9 cellular contexts compared by ENCODE assay signal in genomic region chr9:37371565-37372464, GRCh38. TPM values are rescaled to one million over a fixed set of nuclear protein-coding genes. Genes with fewer than 3 reads are reported as not detected.
DNase-seq lines count a peak whose midpoint lies in the region; ATAC-seq, FAIRE-seq and TF ChIP-seq lines count a peak whose summit lies in the region.
"Had no signal": no experiment of that assay in that cellular context is flagged by ENCODE, and none has a peak within 500 bp of the region (broad histone marks: within the 10 kb centered on the region; RNA-seq: fewer than 3 reads in every experiment).

No MANE protein-coding gene starts in this region.

- no peak overlapping the region for H2AFZ ChIP-seq in H1 (ENCODE audit: low read length)

- no peak overlapping the region for H2BK5ac ChIP-seq in H1 (ENCODE audit: low read depth, low read length)

- no peak overlapping the region for H4K91ac ChIP-seq in H1 (replicated peaks; ENCODE audit: insufficient read length, low read length)

- no peak overlapping the region for H2BK120ac ChIP-seq in H1 (replicated peaks; ENCODE audit: low read depth, low read length)

- FAIRE-seq in H1 (lab: Jason Lieb, UNC) = no peak

- H3K79me1 ChIP-seq in H1 (ENCODE audit: low read depth, low read length) = no peaks in the 10 kb centered on the region

- H2BK20ac ChIP-seq in H1 (ENCODE audit: low read length) = 0 out of 2 replicates have a peak overlapping the region, but pooled peaks have one; percentile 43

- DNase-seq in GM12864 (ENCODE audit: low read depth) (peak; percentile 63), H1 (ENCODE audit: low read depth in 1 of 2, low spot score in 2 of 2) (no peak), NCI-H1417 treated with DMSO at 0.1 percent for 48 hours (lab: John Stamatoyannopoulos, UW) (no peak)
- no peak for DNase-seq in central memory CD4-positive, alpha-beta T cell

- H3K79me2 ChIP-seq in H1 (ENCODE audit: control insufficient read depth in 1 of 2, insufficient read depth in 2 of 2, low read length in 2 of 2) = no peaks in the 10 kb centered on the region

- H3K4me3 ChIP-seq in GM12864 (ENCODE audit: low read depth, low read length) (peak overlapping the region; percentile 11), H1 (ENCODE audit: extremely low read depth in 1 of 4, insufficient read depth in 2 of 4, low read depth in 3 of 4, low read length in 4 of 4) (no peak overlapping the region)
- H3K4me3 ChIP-seq: thoracic aorta had no signal

- 0 out of 2 replicates have a peak overlapping the region, but pooled peaks have one; percentile 35 for H4K8ac ChIP-seq in H1 (ENCODE audit: extremely low read depth, insufficient read depth, low read length)

- H3K9ac ChIP-seq in H1 (replicated peaks in 1 of 4; ENCODE audit: extremely low read depth in 1 of 4, low read depth in 3 of 4, low read length in 3 of 4) = no peak overlapping the region

- H3K23ac ChIP-seq in H1 (ENCODE audit: insufficient read length) = no peak overlapping the region

- H3K4me1 ChIP-seq in H1 (replicated peaks in 1 of 4; ENCODE audit: control insufficient read depth in 3 of 4, insufficient read depth in 4 of 4, low read length in 3 of 4) = 0 out of 7 replicates have a peak, but pooled peaks cover 0 to 2% (median 0%) of the 10 kb centered on the region in 4 experiments

- H3K36me3 ChIP-seq in H1 (ENCODE audit: control insufficient read depth in 2 of 4, insufficient read depth in 4 of 4, low read length in 3 of 4) = no peaks in the 10 kb centered on the region
- H3K36me3 ChIP-seq: thoracic aorta had no signal

- no peak for TF ChIP-seq POLR2A in H1 (IDR thresholded peaks at IDR 0.05; ENCODE audit: control extremely low read depth in 1 of 2, low read depth in 2 of 2, low read length in 2 of 2)

- ATAC-seq in GM21381 (IDR thresholded peaks at IDR 0.05; ENCODE audit: unreplicated experiment) (peak; percentile 16), HG03457 (IDR thresholded peaks at IDR 0.05; ENCODE audit: unreplicated experiment) (peak; percentile 15), GM19328 (IDR thresholded peaks at IDR 0.05; ENCODE audit: unreplicated experiment) (no peak), GM19351 (IDR thresholded peaks at IDR 0.05; ENCODE audit: unreplicated experiment) (no peak)

- H2BK12ac ChIP-seq in H1 (ENCODE audit: low read depth, low read length) = no peak overlapping the region

- no peak overlapping the region for H4K5ac ChIP-seq in H1 (ENCODE audit: insufficient read length, low read depth, low read length)

- TF ChIP-seq CTCF in GM12864 (IDR thresholded peaks at IDR 0.05; ENCODE audit: low read depth, low read length, missing control alignments) (no peak), H1 (IDR thresholded peaks at IDR 0.05; ENCODE audit: control extremely low read depth in 1 of 3, insufficient read depth in 1 of 3, low read depth in 1 of 3, low read length in 3 of 3) (no peak)

- no peak overlapping the region for H3K4me2 ChIP-seq in H1 (ENCODE audit: insufficient read depth in 1 of 2, low read depth in 2 of 2, low read length in 2 of 2)

- H3K14ac ChIP-seq in H1 (ENCODE audit: insufficient read length) = no peak overlapping the region

- no peak overlapping the region for H3K4ac ChIP-seq in H1 (replicated peaks; ENCODE audit: insufficient read length, low read depth, low read length)

- H4K20me1 ChIP-seq in H1 (replicated peaks in 1 of 2; ENCODE audit: control insufficient read depth in 1 of 2, insufficient read depth in 2 of 2, low read length in 2 of 2) = no peaks in the 10 kb centered on the region

- POLR2A ChIA-PET in H1 (lab: Charles Lee; ENCODE audit: partially characterized antibody) = no interaction called here

- H2BK15ac ChIP-seq in H1 (ENCODE audit: low read length) = 0 out of 2 replicates have a peak overlapping the region, but pooled peaks have one; percentile 61

- no peaks in the 10 kb centered on the region for H3K9me3 ChIP-seq in H1 (ENCODE audit: insufficient read depth in 2 of 2, low read depth in 1 of 2, low read length in 1 of 2)
- H3K9me3 ChIP-seq: thoracic aorta had no signal

- no peaks in the 10 kb centered on the region; the same call in 1 of the 2 replicates for H3K23me2 ChIP-seq in H1 (ENCODE audit: low read depth, low read length)

- no peak overlapping the region for H3K27ac ChIP-seq in H1 (ENCODE audit: low read depth, low read length)
- H3K27ac ChIP-seq: thoracic aorta had no signal

- no peaks in the 10 kb centered on the region for H3K27me3 ChIP-seq in H1 (replicated peaks in 1 of 4; ENCODE audit: control insufficient read depth in 3 of 4, extremely low read depth in 1 of 4, insufficient read depth in 3 of 4, low read length in 3 of 4)

- H2AK5ac ChIP-seq in H1 (ENCODE audit: low read depth, low read length) = no peak overlapping the region

- no peak overlapping the region for H3K18ac ChIP-seq in H1 (ENCODE audit: extremely low read depth, low read length)

- CTCF ChIA-PET in H1 (lab: Charles Lee; ENCODE audit: partially characterized antibody) = interaction anchor here (0.9 to 1.7 kb wide), 4 partner anchors 15 to 511 kb away, joined by 4 to 5 read pairs (median 4); no protein-coding TSS in a partner anchor

- no peak for TF ChIP-seq RAD21 in H1 (IDR thresholded peaks at IDR 0.05 in 1 of 2, conservative IDR thresholded peaks at IDR 0.05 in 1 of 2; ENCODE audit: low read depth in 2 of 2, low read length in 2 of 2)

- no peak overlapping the region for H3K56ac ChIP-seq in H1 (replicated peaks; ENCODE audit: insufficient read length, low read depth, low read length)

- WGBS in H1 (ENCODE audit: extremely low coverage in 1 of 2, insufficient coverage in 1 of 2, insufficient read length in 1 of 2, insufficient replicate concordance in 2 of 2, low coverage in 1 of 2, low lambda C conversion rate in 2 of 2, missing lambda C conversion rate in 1 of 2), 2 experiments = 86% methylated on average over 20 of the region's 20 CpGs; no CpG with 5 or more reads in 1 of the 2 experiments

- no peak for TF ChIP-seq EP300 in H1 (IDR thresholded peaks at IDR 0.05; ENCODE audit: borderline replicate concordance in 1 of 2, low read depth in 2 of 2, low read length in 2 of 2)

TF ChIP-seq in H1, 55 proteins besides CTCF, POLR2A, EP300 and RAD21 (continues in another document):
- TF ChIP-seq SP2 (IDR thresholded peaks at IDR 0.05; ENCODE audit: low read length) = no peak
- no peak for TF ChIP-seq SIN3A (conservative IDR thresholded peaks at IDR 0.05 in 1 of 2, IDR thresholded peaks at IDR 0.05 in 1 of 2; ENCODE audit: low read depth in 1 of 2, low read length in 2 of 2)
- TF ChIP-seq BACH1 (IDR thresholded peaks at IDR 0.05; ENCODE audit: low read length) = no peak
- TF ChIP-seq CHD1 (IDR thresholded peaks at IDR 0.05; ENCODE audit: low read depth, low read length) = no peak

RNA-seq across cellular contexts. Expression of gene GRHPR, which starts 50.7 kb away (rescaled TPM):
- total RNA-seq in H1 (2021; fragmentation: NEBNext Ultra II Directional; extraction: Animal tissue kit (Norgen Biotek cat#: 25700)) = 97.0 and 98.1 TPM in 2 replicates
- 201 and 246 TPM in 2 replicates for polyA plus RNA-seq in H1 (2011; rRNA removed)
- 235 TPM for polyA plus RNA-seq in H1 (2011; cell fraction: cytosol; rRNA removed)
- 195 TPM for polyA plus RNA-seq in H1 (2011; cell fraction: nucleus; rRNA removed)
- polyA plus RNA-seq in H1 (2012, experiment 1 of 2) = 100 to 150 TPM (median 142 TPM) in 4 replicates
- polyA plus RNA-seq in H1 (2012, experiment 2 of 2) = 127 TPM
- polyA plus RNA-seq in H1 (2013, experiment 1 of 2) = 94.7 TPM
- 91.3 TPM for polyA plus RNA-seq in H1 (2013, experiment 2 of 2)
- polyA minus RNA-seq in H1 (2011; rRNA and poly(A)+ RNA removed) = 108 and 124 TPM in 2 replicates
- polyA minus RNA-seq in H1 (2011; cell fraction: cytosol; rRNA and poly(A)+ RNA removed) = 58.4 TPM
- 64.4 TPM for polyA minus RNA-seq in H1 (2011; cell fraction: nucleus; rRNA and poly(A)+ RNA removed)

Comparison
In these comparisons a context has a peak if more than half of its experiments do, and no peak if none do; other contexts are left out.
1. ATAC-seq: peak in GM21381 (single experiment) and HG03457 (single experiment); none in GM19328 (single experiment) and GM19351 (single experiment).